In the genomic region with DNA sequence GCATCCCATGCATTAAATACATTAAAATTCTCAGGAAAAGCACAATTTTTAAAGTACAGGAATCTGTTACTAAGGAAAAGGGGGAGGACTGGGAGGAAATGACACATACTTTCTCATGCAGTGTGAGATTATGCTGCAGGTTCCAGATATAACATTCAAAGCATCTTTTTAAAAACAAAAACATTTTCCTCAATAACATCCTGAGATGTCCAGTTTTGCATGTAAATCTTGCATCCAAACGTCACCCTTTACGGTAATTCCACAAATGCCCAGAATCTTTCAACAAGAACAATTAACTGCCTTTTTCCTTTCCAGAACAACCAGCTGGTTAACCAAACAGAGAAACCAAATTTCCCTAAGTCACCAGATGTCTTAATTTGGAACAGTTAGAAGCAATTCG, we compare ENCODE assay signal across 13 cellular contexts. TPM values are rescaled to one million over a fixed set of nuclear protein-coding genes. Genes with fewer than 3 reads are reported as not detected.
DNase-seq lines count a peak whose midpoint lies in the region; ATAC-seq and TF ChIP-seq lines count a peak whose summit lies in the region.
"Had no signal": no experiment of that assay in that cellular context is flagged by ENCODE, and none has a peak within 500 bp of the region (broad histone marks: within the 10 kb centered on the region; RNA-seq: fewer than 3 reads in every experiment).

No MANE protein-coding gene starts in this region.

- H3K36me3 ChIP-seq in ACC112 (ENCODE audit: insufficient read depth, low read length): no peaks in the 10 kb centered on the region
- peaks cover 0 to 9% of the 10 kb centered on the region in 2 experiments; a peak in 2 of 3 replicates for H3K36me3 ChIP-seq in HEK293 (ENCODE audit: control insufficient read depth in 2 of 2, insufficient read depth in 1 of 2, low read length in 2 of 2)
- H3K36me3 ChIP-seq: BE2C had no signal

- peaks cover 20% of the 10 kb centered on the region for H3K79me2 ChIP-seq in ACC112 (ENCODE audit: control insufficient read depth, insufficient read depth, low read length, unreplicated experiment)

- POLR2A ChIA-PET in HEK293 (lab: Yijun Ruan, JAX): no interaction called here

- no peaks in the 10 kb centered on the region for H3K36me3 Mint-ChIP-seq in glutamatergic neuron (ENCODE audit: unreplicated experiment)

- ATAC-seq in GM21717 (IDR thresholded peaks at IDR 0.05; ENCODE audit: unreplicated experiment): no peak

- peaks cover 20% of the 10 kb centered on the region for H3K4me1 ChIP-seq in ACC112 (ENCODE audit: control insufficient read depth, insufficient read depth, low read length, unreplicated experiment)
- 0 out of 2 replicates have a peak, but pooled peaks cover 2% of the 10 kb centered on the region for H3K4me1 ChIP-seq in HEK293 (ENCODE audit: control insufficient read depth, insufficient read depth, low read length)
- H3K4me1 ChIP-seq: BE2C had no signal

- peak overlapping the region; percentile 25; the same call in 1 of the 2 replicates for H3K4me3 ChIP-seq in ACC112 (ENCODE audit: low read depth, low read length)
- H3K4me3 ChIP-seq in HEK293 (ENCODE audit: low read depth, low read length): no peak overlapping the region
- no peak overlapping the region for H3K4me3 ChIP-seq in astrocyte of the cerebellum (ENCODE audit: low read depth, low read length)

- no peak overlapping the region for H2AFZ ChIP-seq in ACC112 (ENCODE audit: low read length, unreplicated experiment)

- no peaks in the 10 kb centered on the region for H3K9me3 Mint-ChIP-seq in glutamatergic neuron (ENCODE audit: unreplicated experiment)

- TF ChIP-seq CTCF in HEK293 (tag by site-specific recombination; IDR thresholded peaks at IDR 0.05) (no peak), astrocyte of the cerebellum (IDR thresholded peaks at IDR 0.05; ENCODE audit: low read depth, low read length, missing control alignments) (no peak), glutamatergic neuron (IDR thresholded peaks at IDR 0.05; ENCODE audit: partially characterized antibody, unreplicated experiment) (no peak)

- peak overlapping the region; percentile 48 for H3K27ac ChIP-seq in ACC112 (ENCODE audit: low read depth, low read length)
- no peak overlapping the region for H3K27ac ChIP-seq in HEK293 (ENCODE audit: extremely low read depth, low read depth, low read length)

- in situ Hi-C loops in astrocyte of the cerebellum (cut with HindIII; ENCODE audit: low sequenced_read_pairs): no loop called here

- no peaks in the 10 kb centered on the region for H3K27me3 Mint-ChIP-seq in glutamatergic neuron (ENCODE audit: unreplicated experiment)

- CTCF ChIA-PET in HEK293 (lab: Yijun Ruan, JAX): interaction anchor here (0.7 kb wide), 1 partner anchor 120 kb away, joined by 3 read pairs; no protein-coding TSS in a partner anchor

- H3K27ac Mint-ChIP-seq in glutamatergic neuron (ENCODE audit: unreplicated experiment): peak overlapping the region; percentile 57

- DNase-seq in astrocyte of the cerebellum (ENCODE audit: low read depth) (peak; percentile 8), glutamatergic neuron (no peak), HuH-7.5 (ENCODE audit: low spot score) (no peak)
- DNase-seq in stimulated activated CD4-positive, alpha-beta T cell treated with anti-CD3 and anti-CD28 coated beads, Interleukin-2, amount 100 ng/mL, for 24 hours: no peak
- DNase-seq in stimulated activated CD8-positive, alpha-beta memory T cell treated with anti-CD3 and anti-CD28 coated beads, Interleukin-4, amount 100 ng/mL, for 48 hours: no peak
- DNase-seq: BE2C, caudate nucleus, NCI-H1417 treated with DMSO at 0.1 percent for 48 hours, NCI-H526 treated with DMSO at 0.1 percent for 48 hours, SHP77 treated with DMSO at 0.1 percent for 48 hours had no signal

- H3K4me1 Mint-ChIP-seq in glutamatergic neuron (ENCODE audit: low read depth, unreplicated experiment): peaks cover 2% of the 10 kb centered on the region

- no peaks in the 10 kb centered on the region for H3K9me3 ChIP-seq in HEK293 (ENCODE audit: control insufficient read depth, insufficient read depth, low read depth, low read length)
- H3K9me3 ChIP-seq: BE2C had no signal

- H3K4me3 Mint-ChIP-seq in glutamatergic neuron (ENCODE audit: unreplicated experiment): no peak overlapping the region

- no peaks in the 10 kb centered on the region for H3K27me3 ChIP-seq in ACC112 (ENCODE audit: insufficient read depth, low read length)
- H3K27me3 ChIP-seq: BE2C had no signal

TF ChIP-seq in HEK293, 187 proteins besides CTCF, POLR2A, EP300 and RAD21:
- no peak for TF ChIP-seq ZEB2 (tag by site-specific recombination; IDR thresholded peaks at IDR 0.05)
- TF ChIP-seq, protein P1, sequence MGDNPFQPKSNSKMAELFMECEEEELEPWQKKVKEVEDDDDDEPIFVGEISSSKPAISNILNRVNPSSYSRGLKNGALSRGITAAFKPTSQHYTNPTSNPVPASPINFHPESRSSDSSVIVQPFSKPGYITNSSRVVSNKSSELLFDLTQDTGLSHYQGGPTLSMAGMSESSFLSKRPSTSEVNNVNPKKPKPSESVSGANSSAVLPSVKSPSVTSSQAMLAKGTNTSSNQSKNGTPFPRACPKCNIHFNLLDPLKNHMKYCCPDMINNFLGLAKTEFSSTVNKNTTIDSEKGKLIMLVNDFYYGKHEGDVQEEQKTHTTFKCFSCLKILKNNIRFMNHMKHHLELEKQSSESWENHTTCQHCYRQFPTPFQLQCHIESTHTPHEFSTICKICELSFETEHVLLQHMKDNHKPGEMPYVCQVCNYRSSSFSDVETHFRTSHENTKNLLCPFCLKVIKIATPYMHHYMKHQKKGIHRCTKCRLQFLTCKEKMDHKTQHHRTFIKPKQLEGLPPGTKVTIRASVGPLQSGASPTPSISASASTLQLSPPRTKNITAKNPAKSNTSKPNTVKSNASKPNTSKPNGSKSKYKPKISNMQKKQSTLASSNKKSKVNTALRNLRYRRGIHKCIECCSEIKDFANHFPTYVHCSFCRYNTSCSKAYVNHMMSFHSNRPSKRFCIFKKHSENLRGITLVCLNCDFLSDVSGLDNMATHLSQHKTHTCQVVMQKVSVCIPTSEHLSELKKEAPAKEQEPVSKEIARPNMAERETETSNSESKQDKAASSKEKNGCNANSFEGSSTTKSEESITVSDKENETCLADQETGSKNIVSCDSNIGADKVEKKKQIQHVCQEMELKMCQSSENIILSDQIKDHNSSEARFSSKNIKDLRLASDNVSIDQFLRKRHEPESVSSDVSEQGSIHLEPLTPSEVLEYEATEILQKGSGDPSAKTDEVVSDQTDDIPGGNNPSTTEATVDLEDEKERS (tag by site-specific recombination; IDR thresholded peaks at IDR 0.05): no peak
- TF ChIP-seq, protein P2, sequence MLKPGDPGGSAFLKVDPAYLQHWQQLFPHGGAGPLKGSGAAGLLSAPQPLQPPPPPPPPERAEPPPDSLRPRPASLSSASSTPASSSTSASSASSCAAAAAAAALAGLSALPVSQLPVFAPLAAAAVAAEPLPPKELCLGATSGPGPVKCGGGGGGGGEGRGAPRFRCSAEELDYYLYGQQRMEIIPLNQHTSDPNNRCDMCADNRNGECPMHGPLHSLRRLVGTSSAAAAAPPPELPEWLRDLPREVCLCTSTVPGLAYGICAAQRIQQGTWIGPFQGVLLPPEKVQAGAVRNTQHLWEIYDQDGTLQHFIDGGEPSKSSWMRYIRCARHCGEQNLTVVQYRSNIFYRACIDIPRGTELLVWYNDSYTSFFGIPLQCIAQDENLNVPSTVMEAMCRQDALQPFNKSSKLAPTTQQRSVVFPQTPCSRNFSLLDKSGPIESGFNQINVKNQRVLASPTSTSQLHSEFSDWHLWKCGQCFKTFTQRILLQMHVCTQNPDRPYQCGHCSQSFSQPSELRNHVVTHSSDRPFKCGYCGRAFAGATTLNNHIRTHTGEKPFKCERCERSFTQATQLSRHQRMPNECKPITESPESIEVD (tag by site-specific recombination; IDR thresholded peaks at IDR 0.05): 0 out of 2 replicates have a peak, but pooled peaks have one; percentile 30

RNA-seq across cellular contexts. Expression of a gene that starts 26.7 kb away (rescaled TPM):
- total RNA-seq in glutamatergic neuron (ENCODE audit: unreplicated experiment): 9.6 TPM
